Comparison of ENCODE assay signal across 14 cellular contexts in genomic region chr9:36962721-36963120, GRCh38.
DNase-seq lines count a peak whose midpoint lies in the region; ATAC-seq lines count a peak whose summit lies in the region.
"Had no signal": no experiment of that assay in that cellular context is flagged by ENCODE, and none has a peak within 500 bp of the region (broad histone marks: within the 10 kb centered on the region; RNA-seq: fewer than 3 reads in every experiment).

No MANE protein-coding gene starts in this region.

- ATAC-seq in left ventricle myocardium superior (no peak), GM18858 (IDR thresholded peaks at IDR 0.05; ENCODE audit: unreplicated experiment) (no peak)
- no peak for ATAC-seq in stimulated activated memory B cell treated with anti-CD40 and anti-IgM and Interleukin-4, amounts not matched to agents 10 μg/mL and 1 μg/mL and 100 μg/mL, for 72 hours

- H3K4me3 Mint-ChIP-seq in stimulated activated memory B cell treated with anti-CD40 and anti-IgM and Interleukin-4, amounts not matched to agents 10 μg/mL and 1 μg/mL and 100 μg/mL, for 72 hours = no peak overlapping the region
- H3K4me3 Mint-ChIP-seq: CD4-positive, alpha-beta T cell; GM23338 had no signal

- DNase-seq in cardiac septum (ENCODE audit: low spot score) (peak; percentile 22), left ventricle myocardium superior (no peak), ecto neural progenitor cell (ENCODE audit: low spot score) (peak; percentile 34), retina (no peak), hepatic stellate cell (ENCODE audit: low spot score) (no peak)
- DNase-seq: ACHN; C1 segment of cervical spinal cord; Calu3; CD4-positive, alpha-beta T cell; DMS 273 treated with DMSO at 0.1 percent for 48 hours; H7 had no signal

- H3K27ac Mint-ChIP-seq in stimulated activated memory B cell treated with anti-CD40 and anti-IgM and Interleukin-4, amounts not matched to agents 10 μg/mL and 1 μg/mL and 100 μg/mL, for 72 hours = peak overlapping the region; percentile 21
- H3K27ac Mint-ChIP-seq: CD4-positive, alpha-beta T cell; GM23338 had no signal

- H3K27me3 Mint-ChIP-seq in stimulated activated memory B cell treated with anti-CD40 and anti-IgM and Interleukin-4, amounts not matched to agents 10 μg/mL and 1 μg/mL and 100 μg/mL, for 72 hours = no peaks in the 10 kb centered on the region

- intact Hi-C loops in cardiac septum (cut with DNase I) (no loop called here), left ventricle myocardium superior (cut with micrococcal nuclease) (no loop called here)

- peaks cover 58% of the 10 kb centered on the region for H3K4me1 Mint-ChIP-seq in stimulated activated memory B cell treated with anti-CD40 and anti-IgM and Interleukin-4, amounts not matched to agents 10 μg/mL and 1 μg/mL and 100 μg/mL, for 72 hours

- peaks cover 92% of the 10 kb centered on the region for H3K36me3 Mint-ChIP-seq in stimulated activated memory B cell treated with anti-CD40 and anti-IgM and Interleukin-4, amounts not matched to agents 10 μg/mL and 1 μg/mL and 100 μg/mL, for 72 hours

- H3K9me3 Mint-ChIP-seq in stimulated activated memory B cell treated with anti-CD40 and anti-IgM and Interleukin-4, amounts not matched to agents 10 μg/mL and 1 μg/mL and 100 μg/mL, for 72 hours = no peaks in the 10 kb centered on the region
- H3K9me3 Mint-ChIP-seq: CD4-positive, alpha-beta T cell; GM23338 had no signal

Comparison
In these comparisons a context has a peak if more than half of its experiments do, and no peak if none do; other contexts are left out.
1. DNase-seq: peak in cardiac septum (single experiment) and ecto neural progenitor cell (single experiment); none in left ventricle myocardium superior (single experiment), retina (single experiment) and hepatic stellate cell (single experiment).